In the genomic region with DNA sequence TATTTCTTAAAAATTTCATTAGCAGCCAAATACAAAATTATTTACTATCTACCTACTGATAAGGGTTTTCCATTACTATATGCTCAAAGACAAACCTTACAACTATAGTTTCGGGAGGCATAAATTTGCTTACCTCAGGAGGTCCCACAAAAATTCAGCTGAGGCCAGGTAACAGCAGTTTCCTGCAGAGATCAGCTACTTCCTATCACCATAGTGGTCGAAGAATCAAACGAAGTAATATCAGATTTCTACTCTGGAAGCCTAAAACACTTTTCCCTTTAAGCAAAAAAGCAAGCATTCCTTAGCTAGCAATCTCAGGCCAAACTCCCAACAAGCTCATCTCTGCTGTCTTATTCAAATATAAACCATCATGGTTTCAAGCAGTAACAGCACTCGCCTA, we compare ENCODE assay signal across 8 cellular contexts. TPM values are rescaled to one million over a fixed set of nuclear protein-coding genes. Genes with fewer than 3 reads are reported as not detected.
DNase-seq lines count a peak whose midpoint lies in the region; ATAC-seq and TF ChIP-seq lines count a peak whose summit lies in the region.

No MANE protein-coding gene starts in this region.

- DNase-seq in HFF-Myc (ENCODE audit: extremely low read depth, low read depth) (no peak), fibroblast of the aortic adventitia (ENCODE audit: low read depth) (no peak), COLO829 (ENCODE audit: low spot score) (no peak)

- H3K27ac ChIP-seq in VCaP (peak overlapping the region; percentile 91), skin epidermis (peak overlapping the region in 15 of 21 experiments; percentile 5 to 96 (median 55))

- peak overlapping the region; percentile 90 for H3K4me3 ChIP-seq in HFF-Myc (replicated peaks; ENCODE audit: low read depth, low read length)
- H3K4me3 ChIP-seq in fibroblast of the aortic adventitia (ENCODE audit: low read depth, low read length), result peak overlapping the region; percentile 92
- peak overlapping the region in 5 of 7 experiments; percentile 2 to 82 (median 18) for H3K4me3 ChIP-seq in skin epidermis

- TF ChIP-seq CTCF in HFF-Myc (IDR thresholded peaks at IDR 0.05; ENCODE audit: low read depth, low read length, missing control alignments) (no peak), VCaP (conservative IDR thresholded peaks at IDR 0.05) (no peak), fibroblast of the aortic adventitia (IDR thresholded peaks at IDR 0.05; ENCODE audit: insufficient read depth, low read length) (no peak)

- no peak for ATAC-seq in GM18858 (IDR thresholded peaks at IDR 0.05; ENCODE audit: unreplicated experiment)
- ATAC-seq in HG03354 (IDR thresholded peaks at IDR 0.05; ENCODE audit: poor library complexity, severe bottlenecking, unreplicated experiment), result no peak
- ATAC-seq in HG03045 (IDR thresholded peaks at IDR 0.05; ENCODE audit: unreplicated experiment), result no peak

RNA-seq across cellular contexts. Expression of gene NAP1L4, which starts 3.1 kb away (rescaled TPM):
- total RNA-seq in fibroblast of the aortic adventitia (ENCODE audit: low replicate concordance), result 99.6 and 111 TPM in 2 replicates

RNA-seq across cellular contexts. Expression of gene PHLDA2, which starts 59.8 kb away (rescaled TPM):
- 1.2 and 3.8 TPM in 2 replicates for total RNA-seq in fibroblast of the aortic adventitia (ENCODE audit: low replicate concordance)

Comparison
In these comparisons a context has a peak if more than half of its experiments do, and no peak if none do; other contexts are left out.
1. H3K4me3 ChIP-seq: peak in every context shown above with its lines; median percentile 92 in fibroblast of the aortic adventitia; 90 in HFF-Myc; 18 in skin epidermis.